27 cellular contexts compared by ENCODE assay signal in genomic region chr9:111999319-111999718, GRCh38.
"Had no signal": no experiment of that assay in that cellular context is flagged by ENCODE, and none has a peak within 500 bp of the region (broad histone marks: within the 10 kb centered on the region; RNA-seq: fewer than 3 reads in every experiment).

No MANE protein-coding gene starts in this region.

- H3K4me3 ChIP-seq: SJSA1 had no signal

- H3K9me3 ChIP-seq: SJSA1 had no signal

- H3K27me3 ChIP-seq: brain microvascular endothelial cell, SJSA1 had no signal

- ATAC-seq: activated T-cell treated with anti-CD3 and anti-CD28 coated beads, Interleukin-2, amount 50 U/mL, for 4 hours; Panc1 had no signal

- FAIRE-seq: TTC549 had no signal

- H3K36me3 ChIP-seq: brain microvascular endothelial cell, SJSA1 had no signal

- DNase-seq: activated CD4-positive, alpha-beta memory T cell treated with anti-CD3 and anti-CD28 coated beads for 36 hours; activated CD4-positive, alpha-beta T cell treated with anti-CD3 and anti-CD28 coated beads, Interleukin-2, amount 10 ng/mL, durations not matched to agents 7 days and 5 days; activated CD4-positive, CD25-positive, alpha-beta regulatory T cell; activated CD8-positive, alpha-beta memory T cell treated with anti-CD3 and anti-CD28 coated beads for 24 hours; activated effector memory CD4-positive, alpha-beta T cell treated with anti-CD3 and anti-CD28 coated beads, Interleukin-2, amount 50 U/mL, for 16 hours; activated naive CD4-positive, alpha-beta T cell treated with Interleukin-2 at 50 U/mL for 16 hours; activated naive CD8-positive, alpha-beta T cell treated with anti-CD3 and anti-CD28 coated beads for 36 hours; activated T-cell treated with anti-CD3 and anti-CD28 coated beads, Interleukin-2, amount 50 U/mL, for 4 hours; brain microvascular endothelial cell; caudate nucleus; MM.1S; NCI-H1105; NCI-H1436; NCI-H1694 treated with DMSO at 0.1 percent for 48 hours; NCI-H2029 treated with DMSO at 0.1 percent for 48 hours; NCI-H345; NCI-H510A; NCI-H526 treated with DMSO at 0.1 percent for 48 hours; NCI-H82; OCI-M1; RPMI8226; SHP77; T-helper 2 cell; T1000 had no signal

- H3K27ac ChIP-seq: brain microvascular endothelial cell, SJSA1 had no signal
